15 cellular contexts compared by ENCODE assay signal in genomic region chr12:31815096-31815495, GRCh38.
"Had no signal": no experiment of that assay in that cellular context is flagged by ENCODE, and none has a peak within 500 bp of the region (broad histone marks: within the 10 kb centered on the region; RNA-seq: fewer than 3 reads in every experiment).

No MANE protein-coding gene starts in this region.

- H3K4me3 ChIP-seq: colonic mucosa, mucosa of descending colon, smooth muscle cell had no signal

- ATAC-seq: foreskin keratinocyte, left colon, mucosa of descending colon, natural killer cell, right cardiac atrium had no signal

- H3K9me3 ChIP-seq: colonic mucosa, mucosa of descending colon had no signal

- H3K36me3 ChIP-seq: colonic mucosa had no signal

- FAIRE-seq: endothelial cell of umbilical vein, kidney had no signal

- H3K27ac Mint-ChIP-seq: endodermal cell, natural killer cell had no signal

- H3K36me3 Mint-ChIP-seq: natural killer cell had no signal

- H3K4me3 Mint-ChIP-seq: endodermal cell, natural killer cell, neural crest cell had no signal

- H3K4me1 ChIP-seq: colonic mucosa, foreskin keratinocyte had no signal

- H3K27me3 ChIP-seq: colonic mucosa, foreskin keratinocyte had no signal

- H3K9me3 Mint-ChIP-seq: endodermal cell, natural killer cell, neural crest cell had no signal

- DNase-seq: colonic mucosa; dermis blood vessel endothelial cell; endodermal cell; erythroblast; foreskin keratinocyte; kidney; left colon; mucosa of descending colon; natural killer cell; right cardiac atrium; stimulated activated CD4-positive, alpha-beta T cell treated with anti-CD3 and anti-CD28 coated beads, Interleukin-2, amount 100 ng/mL, for 48 hours; stimulated activated naive CD4-positive, alpha-beta T cell treated with Interleukin-2 at 50 U/mL for 16 hours had no signal

- H3K27ac ChIP-seq: colonic mucosa, foreskin keratinocyte had no signal

- H3K4me2 ChIP-seq: smooth muscle cell had no signal
